In genomic region chr4:74962584-74962983, GRCh38 we compare ENCODE assay signal across 19 cellular contexts. TPM values are rescaled to one million over a fixed set of nuclear protein-coding genes. Genes with fewer than 3 reads are reported as not detected.
DNase-seq lines count a peak whose midpoint lies in the region; ATAC-seq and TF ChIP-seq lines count a peak whose summit lies in the region.
"Had no signal": no experiment of that assay in that cellular context is flagged by ENCODE, and none has a peak within 500 bp of the region (broad histone marks: within the 10 kb centered on the region; RNA-seq: fewer than 3 reads in every experiment).

No MANE protein-coding gene starts in this region.

- H3K36me3 ChIP-seq in cardiac muscle cell (no peaks in the 10 kb centered on the region), smooth muscle cell (ENCODE audit: low read depth) (peaks cover 4% of the 10 kb centered on the region), MG63 (no peaks in the 10 kb centered on the region), left lung (no peaks in the 10 kb centered on the region)

- H3F3A ChIP-seq in smooth muscle cell (ENCODE audit: low read depth) = no peaks in the 10 kb centered on the region

- H3K4me2 ChIP-seq in smooth muscle cell = no peak overlapping the region

- H3K27ac ChIP-seq in cardiac muscle cell (peak overlapping the region; percentile 4), smooth muscle cell (ENCODE audit: low read depth) (no peak overlapping the region), left lung (no peak overlapping the region)
- H3K27ac ChIP-seq: 22Rv1, RWPE1 had no signal

- ATAC-seq in HG02981 (IDR thresholded peaks at IDR 0.05; ENCODE audit: unreplicated experiment) (peak; percentile 73), HG02870 (IDR thresholded peaks at IDR 0.05; ENCODE audit: unreplicated experiment) (no peak), left lung (no peak)
- ATAC-seq: HepG2, PC-3 had no signal

- TF ChIP-seq CTCF in cardiac muscle cell (IDR thresholded peaks at IDR 0.05; ENCODE audit: low read depth, low read length) (no peak), smooth muscle cell (IDR thresholded peaks at IDR 0.05; ENCODE audit: borderline replicate concordance, insufficient read depth, poor library complexity, severe bottlenecking) (no peak), left lung (IDR thresholded peaks at IDR 0.05) (no peak)

- no peak overlapping the region for H2AFZ ChIP-seq in smooth muscle cell (ENCODE audit: low read depth)

- no peak overlapping the region for H3K9ac ChIP-seq in smooth muscle cell (ENCODE audit: low read depth)

- intact Hi-C loops in cardiac septum (cut with DNase I) (no loop called here), left lung (cut with DNase I) (no loop called here)

- no peaks in the 10 kb centered on the region for H4K20me1 ChIP-seq in smooth muscle cell (ENCODE audit: low read depth)

- DNase-seq in cardiac muscle cell (ENCODE audit: low read depth in 1 of 2, low spot score in 1 of 2) (no peak), cardiac septum (ENCODE audit: low spot score) (no peak), NCI-H187 (lab: John Stamatoyannopoulos, UW) (peak; percentile 31 to 48), smooth muscle cell (lab: John Stamatoyannopoulos, UW; ENCODE audit: unreplicated experiment) (no peak), MG63 (no peak), left lung (no peak)
- DNase-seq: Calu3; CD4-positive, CD25-positive, alpha-beta regulatory T cell; KG1; NCI-H1092; NCI-H446; NCI-H69; PC-3; T-helper 2 cell had no signal

- H3K79me2 ChIP-seq in smooth muscle cell (ENCODE audit: low read depth) = no peaks in the 10 kb centered on the region

- H3K27me3 ChIP-seq in cardiac muscle cell (no peaks in the 10 kb centered on the region), smooth muscle cell (ENCODE audit: low read depth) (no peaks in the 10 kb centered on the region), MG63 (no peaks in the 10 kb centered on the region), left lung (no peaks in the 10 kb centered on the region)

- no peaks in the 10 kb centered on the region for H3K9me3 ChIP-seq in cardiac muscle cell (ENCODE audit: low read depth)
- no peaks in the 10 kb centered on the region for H3K9me3 ChIP-seq in smooth muscle cell (replicated peaks; ENCODE audit: low read depth)
- no peaks in the 10 kb centered on the region for H3K9me3 ChIP-seq in MG63
- H3K9me3 ChIP-seq in left lung = peaks cover 0 to 9% of the 10 kb centered on the region in 2 donors

- H3K4me1 ChIP-seq in cardiac muscle cell (ENCODE audit: low read depth) (peaks cover 4% of the 10 kb centered on the region), smooth muscle cell (ENCODE audit: low read depth) (no peaks in the 10 kb centered on the region), left lung (peaks cover 0 to 3% of the 10 kb centered on the region in 2 donors)

- H3K4me3 ChIP-seq in cardiac muscle cell (no peak overlapping the region), smooth muscle cell (no peak overlapping the region), MG63 (no peak overlapping the region), left lung (no peak overlapping the region)

RNA-seq across cellular contexts. Expression of gene PARM1, which starts 29.7 kb away (rescaled TPM):
- 8.0 and 11.3 TPM in 2 replicates for total RNA-seq in cardiac muscle cell
- polyA plus RNA-seq in cardiac muscle cell = 8.1 and 10.9 TPM in 2 replicates
- total RNA-seq in cardiac septum = 74.4 TPM
- total RNA-seq in smooth muscle cell = 46.4 and 61.6 TPM in 2 replicates
- polyA plus RNA-seq in smooth muscle cell = 29.6 and 38.5 TPM in 2 replicates
- total RNA-seq in MG63 (2014; rRNA removed; shearing (Covaris generic); ENCODE audit: low replicate concordance) = not detected in 2 replicates
- 100 to 1,000 TPM in 1 of 2 donors, 10 to 100 TPM in 1; 60.2 to 140 TPM for total RNA-seq in left lung
- total RNA-seq: HepG2 had no signal
- polyA plus RNA-seq: HepG2 had no signal

Comparison
In these comparisons a context has a peak if more than half of its experiments do, and no peak if none do; other contexts are left out.
1. DNase-seq: peak in NCI-H187 (2 of 2); none in cardiac muscle cell (0 of 2), cardiac septum (single experiment), smooth muscle cell (single experiment), MG63 (single experiment) and left lung (0 of 2).